Comparison of ENCODE assay signal across 22 cellular contexts in the genomic region with DNA sequence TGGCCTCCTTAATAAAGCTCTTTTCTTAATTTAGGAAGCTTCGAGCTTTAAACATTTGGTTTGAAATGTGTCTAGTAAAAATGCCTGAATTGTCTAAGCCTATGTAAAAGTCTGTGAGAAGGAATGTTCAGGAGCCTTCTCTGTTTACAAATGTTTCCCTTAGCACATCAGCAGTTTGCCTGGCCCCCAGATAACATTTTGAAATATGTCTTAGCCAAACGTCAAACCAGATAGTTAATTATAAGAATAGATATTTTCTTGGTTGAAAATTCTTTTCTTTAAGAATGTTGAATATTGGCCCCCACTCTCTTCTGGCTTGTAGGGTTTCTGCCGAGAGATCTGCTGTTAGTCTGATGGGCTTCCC.
"Had no signal": no experiment of that assay in that cellular context is flagged by ENCODE, and none has a peak within 500 bp of the region (broad histone marks: within the 10 kb centered on the region; RNA-seq: fewer than 3 reads in every experiment).

No MANE protein-coding gene starts in this region.

- DNase-seq: activated CD4-positive, alpha-beta T cell treated with anti-CD3 and anti-CD28 coated beads for 1 hour; activated CD8-positive, alpha-beta memory T cell treated with anti-CD3 and anti-CD28 coated beads for 24 hours; activated CD8-positive, alpha-beta memory T cell treated with anti-CD3 and anti-CD28 coated beads, Interleukin-2, amount 50 U/mL, for 48 hours; activated effector memory CD4-positive, alpha-beta T cell treated with Interleukin-2 at 50 U/mL for 16 hours; activated naive CD4-positive, alpha-beta T cell treated with anti-CD3 and anti-CD28 coated beads, Interleukin-2, amount 10 ng/mL, durations not matched to agents 7 days and 5 days; activated naive CD8-positive, alpha-beta T cell treated with anti-CD3 and anti-CD28 coated beads, Interleukin-2, amount 50 U/mL, for 24 hours; activated T-cell treated with anti-CD3 and anti-CD28 coated beads, Interleukin-2, amount 50 U/mL, for 48 hours; dorsolateral prefrontal cortex; heart right ventricle; mesendoderm; naive thymus-derived CD8-positive, alpha-beta T cell; ovary; right lobe of liver; stimulated activated CD4-positive, alpha-beta T cell treated with anti-CD3 and anti-CD28 coated beads, Interleukin-4, amount 100 ng/mL, for 24 hours; stomach; T-helper 2 cell had no signal

- H3K27ac Mint-ChIP-seq: activated naive CD4-positive, alpha-beta T cell treated with anti-CD3 and anti-CD28 coated beads, Interleukin-2, amount 10 ng/mL, durations not matched to agents 7 days and 5 days; activated naive CD8-positive, alpha-beta T cell treated with anti-CD3 and anti-CD28 coated beads, Interleukin-2, amount 50 U/mL, for 24 hours; naive thymus-derived CD8-positive, alpha-beta T cell; stimulated activated effector memory CD8-positive, alpha-beta T cell treated with anti-CD3 and anti-CD28 coated beads, Interleukin-12 subunit alpha, Interleukin-12 subunit beta, amount 100 ng/mL, for 72 hours; type B pancreatic cell had no signal

- ATAC-seq: activated naive CD8-positive, alpha-beta T cell treated with anti-CD3 and anti-CD28 coated beads, Interleukin-2, amount 50 U/mL, for 24 hours; gastroesophageal sphincter; heart right ventricle; naive thymus-derived CD8-positive, alpha-beta T cell; right lobe of liver; stimulated activated effector memory CD8-positive, alpha-beta T cell treated with anti-CD3 and anti-CD28 coated beads, Interleukin-12 subunit alpha, Interleukin-12 subunit beta, amount 100 ng/mL, for 72 hours had no signal

- H3K9me3 ChIP-seq: ascending aorta, gastroesophageal sphincter, heart right ventricle, ovary, right lobe of liver had no signal

- H3K27me3 Mint-ChIP-seq: activated naive CD4-positive, alpha-beta T cell treated with anti-CD3 and anti-CD28 coated beads, Interleukin-2, amount 10 ng/mL, durations not matched to agents 7 days and 5 days; activated naive CD8-positive, alpha-beta T cell treated with anti-CD3 and anti-CD28 coated beads, Interleukin-2, amount 50 U/mL, for 24 hours; naive thymus-derived CD8-positive, alpha-beta T cell; type B pancreatic cell had no signal

- H3K4me3 Mint-ChIP-seq: activated naive CD4-positive, alpha-beta T cell treated with anti-CD3 and anti-CD28 coated beads, Interleukin-2, amount 10 ng/mL, durations not matched to agents 7 days and 5 days; activated naive CD8-positive, alpha-beta T cell treated with anti-CD3 and anti-CD28 coated beads, Interleukin-2, amount 50 U/mL, for 24 hours; naive thymus-derived CD8-positive, alpha-beta T cell; stimulated activated effector memory CD8-positive, alpha-beta T cell treated with anti-CD3 and anti-CD28 coated beads, Interleukin-12 subunit alpha, Interleukin-12 subunit beta, amount 100 ng/mL, for 72 hours; type B pancreatic cell had no signal

- H3K9me3 Mint-ChIP-seq: type B pancreatic cell had no signal

- H3K27me3 ChIP-seq: ascending aorta, dorsolateral prefrontal cortex, gastroesophageal sphincter, heart right ventricle, ovary, right lobe of liver, stomach had no signal

- H3K36me3 Mint-ChIP-seq: activated naive CD4-positive, alpha-beta T cell treated with anti-CD3 and anti-CD28 coated beads, Interleukin-2, amount 10 ng/mL, durations not matched to agents 7 days and 5 days; naive thymus-derived CD8-positive, alpha-beta T cell; stimulated activated effector memory CD8-positive, alpha-beta T cell treated with anti-CD3 and anti-CD28 coated beads, Interleukin-12 subunit alpha, Interleukin-12 subunit beta, amount 100 ng/mL, for 72 hours; type B pancreatic cell had no signal

- H3K4me1 Mint-ChIP-seq: activated naive CD4-positive, alpha-beta T cell treated with anti-CD3 and anti-CD28 coated beads, Interleukin-2, amount 10 ng/mL, durations not matched to agents 7 days and 5 days; activated naive CD8-positive, alpha-beta T cell treated with anti-CD3 and anti-CD28 coated beads, Interleukin-2, amount 50 U/mL, for 24 hours; naive thymus-derived CD8-positive, alpha-beta T cell; stimulated activated effector memory CD8-positive, alpha-beta T cell treated with anti-CD3 and anti-CD28 coated beads, Interleukin-12 subunit alpha, Interleukin-12 subunit beta, amount 100 ng/mL, for 72 hours had no signal

- H3K36me3 ChIP-seq: ascending aorta, gastroesophageal sphincter, heart right ventricle, ovary, right lobe of liver, stomach had no signal

- H3K27ac ChIP-seq: ascending aorta, dorsolateral prefrontal cortex, epithelial cell of prostate, gastroesophageal sphincter, heart right ventricle, ovary, right lobe of liver, stomach, VCaP had no signal

- H3K4me1 ChIP-seq: ascending aorta, gastroesophageal sphincter, right lobe of liver, stomach had no signal

- H3K4me3 ChIP-seq: ascending aorta, dorsolateral prefrontal cortex, gastroesophageal sphincter, heart right ventricle, ovary, right lobe of liver, stomach had no signal
